In the genomic region with DNA sequence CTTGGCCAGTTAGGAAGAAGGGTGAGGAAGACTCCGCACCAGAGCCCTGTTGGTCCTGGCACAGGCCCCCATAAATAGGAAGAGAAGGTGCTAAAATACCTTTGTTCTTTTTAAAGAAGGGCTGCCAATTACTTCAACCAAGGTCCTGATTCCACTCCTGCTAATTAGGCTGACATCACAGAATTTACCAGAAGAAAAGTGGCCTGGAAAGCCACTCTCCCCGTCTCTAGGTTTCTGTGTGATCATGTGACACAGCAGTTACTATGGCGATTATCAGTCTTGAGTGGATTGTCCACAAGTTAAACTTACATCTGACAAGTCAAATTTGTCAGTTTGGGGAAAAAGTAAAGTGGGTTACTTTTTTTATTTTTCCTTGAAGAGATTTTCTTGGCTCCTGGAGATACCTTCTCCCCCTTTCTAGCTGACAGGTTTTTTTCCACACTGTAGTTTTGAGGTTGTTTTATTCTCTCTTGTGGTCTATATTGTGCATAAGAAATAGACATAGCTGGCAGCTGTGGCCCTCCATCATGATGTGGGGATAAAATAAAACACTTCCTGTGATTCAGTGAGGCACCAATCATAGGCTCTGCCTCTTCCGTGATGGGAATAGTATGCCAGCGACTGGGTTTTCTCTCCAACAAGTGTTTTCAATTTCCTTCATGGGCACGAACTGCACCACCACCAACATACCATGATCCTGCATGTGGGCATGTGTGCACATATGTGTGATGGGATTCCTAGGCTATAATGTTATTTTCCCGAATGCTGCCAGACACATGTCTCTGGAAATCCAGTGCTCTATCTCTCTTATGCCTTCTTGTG, we compare ENCODE assay signal across 7 cellular contexts.
DNase-seq lines count a peak whose midpoint lies in the region; ATAC-seq, FAIRE-seq and TF ChIP-seq lines count a peak whose summit lies in the region.
"Not testable (repeated sequence)": the region's sequence is repeated elsewhere in the genome, so short reads cannot be mapped to it uniquely, and the experiment has no call there.

No MANE protein-coding gene starts in this region.

- not testable (repeated sequence) for H3K36me3 ChIP-seq in body of pancreas (replicated peaks in 1 of 2; ENCODE audit: insufficient read depth in 1 of 2, low read depth in 2 of 2); pancreas

- peak; percentile 5 for DNase-seq in Jurkat, Clone E6-1 (ENCODE audit: low read depth, low spot score)
- DNase-seq in activated CD4-positive, alpha-beta T cell treated with anti-CD3 and anti-CD28 coated beads, Interleukin-2, amount 10 ng/mL, durations not matched to agents 24 days and 14 days, result peak; percentile 47
- DNase-seq in amniotic epithelial cell (ENCODE audit: low read depth) (peak; percentile 17), body of pancreas (peak in 1 of 4 donors; percentile 15), foreskin fibroblast (peak; percentile 2 to 33), lung microvascular endothelial cell (ENCODE audit: low read depth in 2 of 2) (peak; percentile 9 to 33)
- not testable (repeated sequence) for DNase-seq in pancreas

- H3K4me3 ChIP-seq in Jurkat, Clone E6-1 (ENCODE audit: low read length); body of pancreas; foreskin fibroblast (ENCODE audit: low read depth in 1 of 2, low read length in 2 of 2); pancreas: not testable (repeated sequence)

- ATAC-seq in body of pancreas, result peak; percentile 57
- peak; percentile 40 to 76 (median 72) for ATAC-seq in pancreas

- H3K4me1 ChIP-seq in body of pancreas, pancreas: not testable (repeated sequence)

- 42 to 80% methylated on average over 2 to 5 of the region's 7 CpGs for WGBS in body of pancreas, 2 donors
- 54 to 59% methylated on average over 6 of the region's 7 CpGs for WGBS in pancreas, 2 donors

- not testable (repeated sequence) for H3K36me3 Mint-ChIP-seq in activated CD4-positive, alpha-beta T cell treated with anti-CD3 and anti-CD28 coated beads, Interleukin-2, amount 10 ng/mL, durations not matched to agents 24 days and 14 days (ENCODE audit: low read depth)

- H3K27ac ChIP-seq in body of pancreas, result peak overlapping the region in 1 of 4 donors; percentile 32
- not testable (repeated sequence) for H3K27ac ChIP-seq in pancreas

- not testable (repeated sequence) for H3K27ac Mint-ChIP-seq in activated CD4-positive, alpha-beta T cell treated with anti-CD3 and anti-CD28 coated beads, Interleukin-2, amount 10 ng/mL, durations not matched to agents 24 days and 14 days

- FAIRE-seq in pancreas (lab: Jason Lieb, UNC), result not testable (repeated sequence)

- TF ChIP-seq CTCF in body of pancreas (IDR thresholded peaks at IDR 0.05); foreskin fibroblast (IDR thresholded peaks at IDR 0.05; ENCODE audit: low read depth, low read length); pancreas (IDR thresholded peaks at IDR 0.05): not testable (repeated sequence)

- not testable (repeated sequence) for H3K4me3 Mint-ChIP-seq in activated CD4-positive, alpha-beta T cell treated with anti-CD3 and anti-CD28 coated beads, Interleukin-2, amount 10 ng/mL, durations not matched to agents 24 days and 14 days

- not testable (repeated sequence) for H3K9me3 Mint-ChIP-seq in activated CD4-positive, alpha-beta T cell treated with anti-CD3 and anti-CD28 coated beads, Interleukin-2, amount 10 ng/mL, durations not matched to agents 24 days and 14 days

- not testable (repeated sequence) for H3K27me3 Mint-ChIP-seq in activated CD4-positive, alpha-beta T cell treated with anti-CD3 and anti-CD28 coated beads, Interleukin-2, amount 10 ng/mL, durations not matched to agents 24 days and 14 days

- not testable (repeated sequence) for H3K27me3 ChIP-seq in body of pancreas, pancreas

- not testable (repeated sequence) for H3K4me1 Mint-ChIP-seq in activated CD4-positive, alpha-beta T cell treated with anti-CD3 and anti-CD28 coated beads, Interleukin-2, amount 10 ng/mL, durations not matched to agents 24 days and 14 days

- not testable (repeated sequence) for H3K9me3 ChIP-seq in body of pancreas, pancreas

- TF ChIP-seq POLR2A in body of pancreas (IDR thresholded peaks at IDR 0.05), result not testable (repeated sequence)

- intact Hi-C loops in activated CD4-positive, alpha-beta T cell treated with anti-CD3 and anti-CD28 coated beads, Interleukin-2, amount 10 ng/mL, durations not matched to agents 24 days and 14 days (cut with micrococcal nuclease); body of pancreas (cut with DNase I); pancreas (cut with DNase I): not testable (repeated sequence)
